Comparison of ENCODE assay signal across 1 cellular context in the genomic region with DNA sequence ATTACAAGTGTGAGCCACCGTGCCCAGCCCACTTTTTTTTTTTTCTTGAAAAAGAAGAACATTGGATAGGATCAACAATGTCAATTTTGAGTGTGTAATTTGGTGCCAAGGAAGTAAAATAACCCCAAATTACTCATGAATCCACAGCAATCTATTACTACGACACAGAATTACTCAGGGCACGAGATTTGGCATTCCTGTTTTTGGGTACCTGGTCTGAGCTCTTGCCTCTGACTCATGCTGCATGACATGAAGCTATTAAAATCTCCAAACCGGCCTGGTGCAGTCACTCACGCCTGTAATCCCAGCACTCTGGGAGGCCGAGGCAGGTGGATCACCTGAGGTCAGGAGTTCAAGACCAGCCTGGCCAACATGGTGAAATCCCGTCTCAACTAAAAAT.
TF ChIP-seq lines count a peak whose summit lies in the region.

No MANE protein-coding gene starts in this region.

TF ChIP-seq in GM12878, 131 proteins besides CTCF, POLR2A, EP300 and RAD21:
- no peak for TF ChIP-seq RCOR1 (conservative IDR thresholded peaks at IDR 0.05; ENCODE audit: low read depth, low read length)
- TF ChIP-seq ASH2L (IDR thresholded peaks at IDR 0.05; ENCODE audit: borderline replicate concordance, low read depth) = no peak
- TF ChIP-seq, protein P1, sequence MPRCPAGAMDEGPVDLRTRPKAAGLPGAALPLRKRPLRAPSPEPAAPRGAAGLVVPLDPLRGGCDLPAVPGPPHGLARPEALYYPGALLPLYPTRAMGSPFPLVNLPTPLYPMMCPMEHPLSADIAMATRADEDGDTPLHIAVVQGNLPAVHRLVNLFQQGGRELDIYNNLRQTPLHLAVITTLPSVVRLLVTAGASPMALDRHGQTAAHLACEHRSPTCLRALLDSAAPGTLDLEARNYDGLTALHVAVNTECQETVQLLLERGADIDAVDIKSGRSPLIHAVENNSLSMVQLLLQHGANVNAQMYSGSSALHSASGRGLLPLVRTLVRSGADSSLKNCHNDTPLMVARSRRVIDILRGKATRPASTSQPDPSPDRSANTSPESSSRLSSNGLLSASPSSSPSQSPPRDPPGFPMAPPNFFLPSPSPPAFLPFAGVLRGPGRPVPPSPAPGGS (IDR thresholded peaks at IDR 0.05; ENCODE audit: borderline replicate concordance, insufficient read depth, low read depth, low read length, poor library complexity, severe bottlenecking) = peak; percentile 69
- TF ChIP-seq, protein P2, sequence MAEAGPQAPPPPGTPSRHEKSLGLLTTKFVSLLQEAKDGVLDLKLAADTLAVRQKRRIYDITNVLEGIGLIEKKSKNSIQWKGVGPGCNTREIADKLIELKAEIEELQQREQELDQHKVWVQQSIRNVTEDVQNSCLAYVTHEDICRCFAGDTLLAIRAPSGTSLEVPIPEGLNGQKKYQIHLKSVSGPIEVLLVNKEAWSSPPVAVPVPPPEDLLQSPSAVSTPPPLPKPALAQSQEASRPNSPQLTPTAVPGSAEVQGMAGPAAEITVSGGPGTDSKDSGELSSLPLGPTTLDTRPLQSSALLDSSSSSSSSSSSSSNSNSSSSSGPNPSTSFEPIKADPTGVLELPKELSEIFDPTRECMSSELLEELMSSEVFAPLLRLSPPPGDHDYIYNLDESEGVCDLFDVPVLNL (IDR thresholded peaks at IDR 0.05; ENCODE audit: low read depth, low read length) = no peak
- no peak for TF ChIP-seq CBFB (IDR thresholded peaks at IDR 0.05; ENCODE audit: low read depth)
- TF ChIP-seq YBX1 (IDR thresholded peaks at IDR 0.05) = no peak
- no peak for TF ChIP-seq POU2F2 (IDR thresholded peaks at IDR 0.05; ENCODE audit: borderline replicate concordance, low read depth, low read length)
- TF ChIP-seq, protein P3, sequence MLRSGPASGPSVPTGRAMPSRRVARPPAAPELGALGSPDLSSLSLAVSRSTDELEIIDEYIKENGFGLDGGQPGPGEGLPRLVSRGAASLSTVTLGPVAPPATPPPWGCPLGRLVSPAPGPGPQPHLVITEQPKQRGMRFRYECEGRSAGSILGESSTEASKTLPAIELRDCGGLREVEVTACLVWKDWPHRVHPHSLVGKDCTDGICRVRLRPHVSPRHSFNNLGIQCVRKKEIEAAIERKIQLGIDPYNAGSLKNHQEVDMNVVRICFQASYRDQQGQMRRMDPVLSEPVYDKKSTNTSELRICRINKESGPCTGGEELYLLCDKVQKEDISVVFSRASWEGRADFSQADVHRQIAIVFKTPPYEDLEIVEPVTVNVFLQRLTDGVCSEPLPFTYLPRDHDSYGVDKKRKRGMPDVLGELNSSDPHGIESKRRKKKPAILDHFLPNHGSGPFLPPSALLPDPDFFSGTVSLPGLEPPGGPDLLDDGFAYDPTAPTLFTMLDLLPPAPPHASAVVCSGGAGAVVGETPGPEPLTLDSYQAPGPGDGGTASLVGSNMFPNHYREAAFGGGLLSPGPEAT (IDR thresholded peaks at IDR 0.05; ENCODE audit: low read depth) = no peak
